Comparison of ENCODE assay signal across 1 cellular context in the genomic region with DNA sequence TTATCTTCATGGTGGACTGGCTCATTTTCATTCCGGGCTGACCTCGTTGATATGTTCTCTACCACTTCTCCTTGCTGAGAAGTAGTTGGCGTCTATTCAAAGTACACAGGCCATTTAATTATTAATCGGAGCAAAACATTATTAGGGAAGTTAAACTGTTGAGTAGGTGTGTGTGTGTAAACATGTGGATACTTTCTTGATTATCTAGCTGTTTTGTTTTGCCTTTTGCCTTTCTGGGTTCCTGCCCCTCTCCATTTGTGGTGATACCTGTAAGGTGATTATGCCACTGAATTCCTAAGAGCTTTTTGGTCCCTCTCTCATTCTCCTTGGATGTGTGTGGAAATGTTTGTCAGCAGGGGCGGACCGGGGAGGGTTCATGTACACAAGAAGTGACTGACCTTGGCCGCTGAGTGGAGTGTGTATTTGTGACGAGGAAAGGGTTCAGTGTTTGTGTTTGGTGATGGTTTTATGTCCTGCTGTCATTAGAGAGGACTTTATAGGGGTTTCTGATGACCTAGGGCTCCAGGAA.
A peak's percentile ranks its signal among the peaks of the same experiment; 100 is the strongest.
TF ChIP-seq lines count a peak whose summit lies in the region.

No MANE protein-coding gene starts in this region.

TF ChIP-seq in HepG2, 621 proteins besides CTCF, POLR2A, EP300 and RAD21 (continued from another document and continues in another):
- no peak for TF ChIP-seq PRDM15 (CRISPR knock-in tag; IDR thresholded peaks at IDR 0.05)
- TF ChIP-seq ZNF44 (CRISPR knock-in tag; IDR thresholded peaks at IDR 0.05) = no peak
- peak; percentile 49; the same call in 1 of the 2 replicates for TF ChIP-seq NR2C2 (CRISPR knock-in tag; IDR thresholded peaks at IDR 0.05; ENCODE audit: borderline replicate concordance)
- TF ChIP-seq ZFY (CRISPR knock-in tag; IDR thresholded peaks at IDR 0.05) = no peak
- TF ChIP-seq, protein P1, sequence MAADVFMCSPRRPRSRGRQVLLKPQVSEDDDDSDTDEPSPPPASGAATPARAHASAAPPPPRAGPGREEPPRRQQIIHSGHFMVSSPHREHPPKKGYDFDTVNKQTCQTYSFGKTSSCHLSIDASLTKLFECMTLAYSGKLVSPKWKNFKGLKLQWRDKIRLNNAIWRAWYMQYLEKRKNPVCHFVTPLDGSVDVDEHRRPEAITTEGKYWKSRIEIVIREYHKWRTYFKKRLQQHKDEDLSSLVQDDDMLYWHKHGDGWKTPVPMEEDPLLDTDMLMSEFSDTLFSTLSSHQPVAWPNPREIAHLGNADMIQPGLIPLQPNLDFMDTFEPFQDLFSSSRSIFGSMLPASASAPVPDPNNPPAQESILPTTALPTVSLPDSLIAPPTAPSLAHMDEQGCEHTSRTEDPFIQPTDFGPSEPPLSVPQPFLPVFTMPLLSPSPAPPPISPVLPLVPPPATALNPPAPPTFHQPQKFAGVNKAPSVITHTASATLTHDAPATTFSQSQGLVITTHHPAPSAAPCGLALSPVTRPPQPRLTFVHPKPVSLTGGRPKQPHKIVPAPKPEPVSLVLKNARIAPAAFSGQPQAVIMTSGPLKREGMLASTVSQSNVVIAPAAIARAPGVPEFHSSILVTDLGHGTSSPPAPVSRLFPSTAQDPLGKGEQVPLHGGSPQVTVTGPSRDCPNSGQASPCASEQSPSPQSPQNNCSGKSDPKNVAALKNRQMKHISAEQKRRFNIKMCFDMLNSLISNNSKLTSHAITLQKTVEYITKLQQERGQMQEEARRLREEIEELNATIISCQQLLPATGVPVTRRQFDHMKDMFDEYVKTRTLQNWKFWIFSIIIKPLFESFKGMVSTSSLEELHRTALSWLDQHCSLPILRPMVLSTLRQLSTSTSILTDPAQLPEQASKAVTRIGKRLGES (CRISPR knock-in tag; IDR thresholded peaks at IDR 0.05; ENCODE audit: borderline replicate concordance) = no peak
- peak; percentile 75 for TF ChIP-seq HNF4A (CRISPR knock-in tag; IDR thresholded peaks at IDR 0.05)
- TF ChIP-seq, protein P2, sequence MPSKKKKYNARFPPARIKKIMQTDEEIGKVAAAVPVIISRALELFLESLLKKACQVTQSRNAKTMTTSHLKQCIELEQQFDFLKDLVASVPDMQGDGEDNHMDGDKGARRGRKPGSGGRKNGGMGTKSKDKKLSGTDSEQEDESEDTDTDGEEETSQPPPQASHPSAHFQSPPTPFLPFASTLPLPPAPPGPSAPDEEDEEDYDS (CRISPR knock-in tag; IDR thresholded peaks at IDR 0.05) = no peak
- no peak for TF ChIP-seq EHMT2 (IDR thresholded peaks at IDR 0.05; ENCODE audit: borderline replicate concordance, low read depth, low read length)
- no peak for TF ChIP-seq KAT2B (IDR thresholded peaks at IDR 0.05; ENCODE audit: borderline replicate concordance, low read depth, low read length)
- TF ChIP-seq NFYC (CRISPR knock-in tag; IDR thresholded peaks at IDR 0.05) = no peak
- no peak for TF ChIP-seq ZNF276 (CRISPR knock-in tag; IDR thresholded peaks at IDR 0.05; ENCODE audit: low read depth)
- no peak for TF ChIP-seq NKX3-1 (CRISPR knock-in tag; IDR thresholded peaks at IDR 0.05)
- TF ChIP-seq, protein P3, sequence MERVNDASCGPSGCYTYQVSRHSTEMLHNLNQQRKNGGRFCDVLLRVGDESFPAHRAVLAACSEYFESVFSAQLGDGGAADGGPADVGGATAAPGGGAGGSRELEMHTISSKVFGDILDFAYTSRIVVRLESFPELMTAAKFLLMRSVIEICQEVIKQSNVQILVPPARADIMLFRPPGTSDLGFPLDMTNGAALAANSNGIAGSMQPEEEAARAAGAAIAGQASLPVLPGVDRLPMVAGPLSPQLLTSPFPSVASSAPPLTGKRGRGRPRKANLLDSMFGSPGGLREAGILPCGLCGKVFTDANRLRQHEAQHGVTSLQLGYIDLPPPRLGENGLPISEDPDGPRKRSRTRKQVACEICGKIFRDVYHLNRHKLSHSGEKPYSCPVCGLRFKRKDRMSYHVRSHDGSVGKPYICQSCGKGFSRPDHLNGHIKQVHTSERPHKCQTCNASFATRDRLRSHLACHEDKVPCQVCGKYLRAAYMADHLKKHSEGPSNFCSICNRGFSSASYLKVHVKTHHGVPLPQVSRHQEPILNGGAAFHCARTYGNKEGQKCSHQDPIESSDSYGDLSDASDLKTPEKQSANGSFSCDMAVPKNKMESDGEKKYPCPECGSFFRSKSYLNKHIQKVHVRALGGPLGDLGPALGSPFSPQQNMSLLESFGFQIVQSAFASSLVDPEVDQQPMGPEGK (CRISPR knock-in tag; IDR thresholded peaks at IDR 0.05) = peak; percentile 78
- TF ChIP-seq SMC3 (IDR thresholded peaks at IDR 0.05; ENCODE audit: low read length) = no peak
- TF ChIP-seq, protein P4, sequence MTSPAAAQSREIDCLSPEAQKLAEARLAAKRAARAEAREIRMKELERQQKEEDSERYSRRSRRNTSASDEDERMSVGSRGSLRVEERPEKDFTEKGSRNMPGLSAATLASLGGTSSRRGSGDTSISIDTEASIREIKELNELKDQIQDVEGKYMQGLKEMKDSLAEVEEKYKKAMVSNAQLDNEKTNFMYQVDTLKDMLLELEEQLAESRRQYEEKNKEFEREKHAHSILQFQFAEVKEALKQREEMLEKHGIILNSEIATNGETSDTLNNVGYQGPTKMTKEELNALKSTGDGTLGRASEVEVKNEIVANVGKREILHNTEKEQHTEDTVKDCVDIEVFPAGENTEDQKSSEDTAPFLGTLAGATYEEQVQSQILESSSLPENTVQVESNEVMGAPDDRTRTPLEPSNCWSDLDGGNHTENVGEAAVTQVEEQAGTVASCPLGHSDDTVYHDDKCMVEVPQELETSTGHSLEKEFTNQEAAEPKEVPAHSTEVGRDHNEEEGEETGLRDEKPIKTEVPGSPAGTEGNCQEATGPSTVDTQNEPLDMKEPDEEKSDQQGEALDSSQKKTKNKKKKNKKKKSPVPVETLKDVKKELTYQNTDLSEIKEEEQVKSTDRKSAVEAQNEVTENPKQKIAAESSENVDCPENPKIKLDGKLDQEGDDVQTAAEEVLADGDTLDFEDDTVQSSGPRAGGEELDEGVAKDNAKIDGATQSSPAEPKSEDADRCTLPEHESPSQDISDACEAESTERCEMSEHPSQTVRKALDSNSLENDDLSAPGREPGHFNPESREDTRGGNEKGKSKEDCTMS (CRISPR knock-in tag; conservative IDR thresholded peaks at IDR 0.05) = no peak
- peak; percentile 76; the same call in 1 of the 2 replicates for TF ChIP-seq HOXD1 (CRISPR knock-in tag; IDR thresholded peaks at IDR 0.05)
- TF ChIP-seq, protein P5, sequence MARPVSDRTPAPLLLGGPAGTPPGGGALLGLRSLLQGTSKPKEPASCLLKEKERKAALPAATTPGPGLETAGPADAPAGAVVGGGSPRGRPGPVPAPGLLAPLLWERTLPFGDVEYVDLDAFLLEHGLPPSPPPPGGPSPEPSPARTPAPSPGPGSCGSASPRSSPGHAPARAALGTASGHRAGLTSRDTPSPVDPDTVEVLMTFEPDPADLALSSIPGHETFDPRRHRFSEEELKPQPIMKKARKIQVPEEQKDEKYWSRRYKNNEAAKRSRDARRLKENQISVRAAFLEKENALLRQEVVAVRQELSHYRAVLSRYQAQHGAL (CRISPR knock-in tag; IDR thresholded peaks at IDR 0.05; ENCODE audit: not compliant biosample characterization) = no peak
- TF ChIP-seq ZNF329 (CRISPR knock-in tag; IDR thresholded peaks at IDR 0.05; ENCODE audit: low read depth) = no peak
- peak; percentile 28; the same call in 1 of the 2 replicates for TF ChIP-seq ETV5 (CRISPR knock-in tag; IDR thresholded peaks at IDR 0.05; ENCODE audit: borderline replicate concordance)
- TF ChIP-seq GATAD2A (CRISPR knock-in tag; IDR thresholded peaks at IDR 0.05) = peak; percentile 93
- TF ChIP-seq ZNF280B (CRISPR knock-in tag; IDR thresholded peaks at IDR 0.05; ENCODE audit: borderline replicate concordance) = no peak
- no peak for TF ChIP-seq STAT5B (CRISPR knock-in tag; IDR thresholded peaks at IDR 0.05)
- TF ChIP-seq RARA (CRISPR knock-in tag; IDR thresholded peaks at IDR 0.05) = peak; percentile 93
- no peak for TF ChIP-seq ZNF761 (CRISPR knock-in tag; conservative IDR thresholded peaks at IDR 0.05)
- no peak for TF ChIP-seq MTF2 (CRISPR knock-in tag; IDR thresholded peaks at IDR 0.05; ENCODE audit: borderline replicate concordance)
- TF ChIP-seq MEIS2 (CRISPR knock-in tag; IDR thresholded peaks at IDR 0.05) = 0 out of 2 replicates have a peak, but pooled peaks have one; percentile 50
- TF ChIP-seq HNF4G (IDR thresholded peaks at IDR 0.05; ENCODE audit: borderline replicate concordance, low read depth, low read length) = peak; percentile 27; the same call in 1 of the 2 replicates
- peak; percentile 39; the same call in 1 of the 2 replicates for TF ChIP-seq HNF4G (CRISPR knock-in tag; IDR thresholded peaks at IDR 0.05; ENCODE audit: borderline replicate concordance, low read depth)
- TF ChIP-seq TBX2 (CRISPR knock-in tag; IDR thresholded peaks at IDR 0.05; ENCODE audit: borderline replicate concordance) = peak; percentile 77
- TF ChIP-seq, protein P6, sequence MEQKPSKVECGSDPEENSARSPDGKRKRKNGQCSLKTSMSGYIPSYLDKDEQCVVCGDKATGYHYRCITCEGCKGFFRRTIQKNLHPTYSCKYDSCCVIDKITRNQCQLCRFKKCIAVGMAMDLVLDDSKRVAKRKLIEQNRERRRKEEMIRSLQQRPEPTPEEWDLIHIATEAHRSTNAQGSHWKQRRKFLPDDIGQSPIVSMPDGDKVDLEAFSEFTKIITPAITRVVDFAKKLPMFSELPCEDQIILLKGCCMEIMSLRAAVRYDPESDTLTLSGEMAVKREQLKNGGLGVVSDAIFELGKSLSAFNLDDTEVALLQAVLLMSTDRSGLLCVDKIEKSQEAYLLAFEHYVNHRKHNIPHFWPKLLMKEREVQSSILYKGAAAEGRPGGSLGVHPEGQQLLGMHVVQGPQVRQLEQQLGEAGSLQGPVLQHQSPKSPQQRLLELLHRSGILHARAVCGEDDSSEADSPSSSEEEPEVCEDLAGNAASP (CRISPR knock-in tag; IDR thresholded peaks at IDR 0.05; ENCODE audit: borderline replicate concordance) = peak; percentile 71; the same call in 1 of the 2 replicates
- peak; percentile 86 for TF ChIP-seq MEF2D (CRISPR knock-in tag; IDR thresholded peaks at IDR 0.05)
- TF ChIP-seq ZFP41 (CRISPR knock-in tag; IDR thresholded peaks at IDR 0.05; ENCODE audit: borderline replicate concordance) = no peak
- TF ChIP-seq ATRX (CRISPR knock-in tag; IDR thresholded peaks at IDR 0.05; ENCODE audit: borderline replicate concordance) = no peak
- TF ChIP-seq, protein P7, sequence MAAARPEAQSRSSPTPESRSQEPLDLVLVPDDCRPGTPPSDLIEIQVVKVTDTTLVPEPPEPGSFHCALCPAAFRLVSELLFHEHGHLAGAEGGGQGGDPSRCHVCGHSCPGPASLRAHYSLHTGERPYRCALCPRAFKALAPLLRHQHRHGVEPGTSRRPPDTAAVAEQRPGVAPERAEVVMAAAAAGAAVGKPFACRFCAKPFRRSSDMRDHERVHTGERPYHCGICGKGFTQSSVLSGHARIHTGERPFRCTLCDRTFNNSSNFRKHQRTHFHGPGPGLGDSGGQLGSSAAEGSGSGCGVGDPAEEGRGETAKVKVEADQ (CRISPR knock-in tag; IDR thresholded peaks at IDR 0.05; ENCODE audit: borderline replicate concordance) = no peak
- TF ChIP-seq ZNF709 (CRISPR knock-in tag; IDR thresholded peaks at IDR 0.05) = no peak
- TF ChIP-seq U2AF2 (IDR thresholded peaks at IDR 0.05; ENCODE audit: low read depth, low read length) = no peak
- TF ChIP-seq, protein P8, sequence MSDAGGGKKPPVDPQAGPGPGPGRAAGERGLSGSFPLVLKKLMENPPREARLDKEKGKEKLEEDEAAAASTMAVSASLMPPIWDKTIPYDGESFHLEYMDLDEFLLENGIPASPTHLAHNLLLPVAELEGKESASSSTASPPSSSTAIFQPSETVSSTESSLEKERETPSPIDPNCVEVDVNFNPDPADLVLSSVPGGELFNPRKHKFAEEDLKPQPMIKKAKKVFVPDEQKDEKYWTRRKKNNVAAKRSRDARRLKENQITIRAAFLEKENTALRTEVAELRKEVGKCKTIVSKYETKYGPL (CRISPR knock-in tag; IDR thresholded peaks at IDR 0.05) = no peak
